1 cellular context compared by ENCODE assay signal in genomic region chr12:113802966-113803828, GRCh38.
TF ChIP-seq lines count a peak whose summit lies in the region.

No MANE protein-coding gene starts in this region.

TF ChIP-seq in H1, 55 proteins besides CTCF, POLR2A, EP300 and RAD21 (continued from another document):
- TF ChIP-seq CHD7 (IDR thresholded peaks at IDR 0.05; ENCODE audit: insufficient replicate concordance, low read length) (no peak), SP1 (IDR thresholded peaks at IDR 0.05; ENCODE audit: low read depth, low read length) (no peak), GTF2F1 (IDR thresholded peaks at IDR 0.05; ENCODE audit: borderline replicate concordance, low read depth, low read length) (no peak), POLR2AphosphoS5 (IDR thresholded peaks at IDR 0.05; ENCODE audit: low read depth, low read length) (no peak), KDM5A (IDR thresholded peaks at IDR 0.05; ENCODE audit: low read length) (no peak), JUN (IDR thresholded peaks at IDR 0.05; ENCODE audit: low read depth, low read length) (no peak)
